9 cellular contexts compared by ENCODE assay signal in the genomic region with DNA sequence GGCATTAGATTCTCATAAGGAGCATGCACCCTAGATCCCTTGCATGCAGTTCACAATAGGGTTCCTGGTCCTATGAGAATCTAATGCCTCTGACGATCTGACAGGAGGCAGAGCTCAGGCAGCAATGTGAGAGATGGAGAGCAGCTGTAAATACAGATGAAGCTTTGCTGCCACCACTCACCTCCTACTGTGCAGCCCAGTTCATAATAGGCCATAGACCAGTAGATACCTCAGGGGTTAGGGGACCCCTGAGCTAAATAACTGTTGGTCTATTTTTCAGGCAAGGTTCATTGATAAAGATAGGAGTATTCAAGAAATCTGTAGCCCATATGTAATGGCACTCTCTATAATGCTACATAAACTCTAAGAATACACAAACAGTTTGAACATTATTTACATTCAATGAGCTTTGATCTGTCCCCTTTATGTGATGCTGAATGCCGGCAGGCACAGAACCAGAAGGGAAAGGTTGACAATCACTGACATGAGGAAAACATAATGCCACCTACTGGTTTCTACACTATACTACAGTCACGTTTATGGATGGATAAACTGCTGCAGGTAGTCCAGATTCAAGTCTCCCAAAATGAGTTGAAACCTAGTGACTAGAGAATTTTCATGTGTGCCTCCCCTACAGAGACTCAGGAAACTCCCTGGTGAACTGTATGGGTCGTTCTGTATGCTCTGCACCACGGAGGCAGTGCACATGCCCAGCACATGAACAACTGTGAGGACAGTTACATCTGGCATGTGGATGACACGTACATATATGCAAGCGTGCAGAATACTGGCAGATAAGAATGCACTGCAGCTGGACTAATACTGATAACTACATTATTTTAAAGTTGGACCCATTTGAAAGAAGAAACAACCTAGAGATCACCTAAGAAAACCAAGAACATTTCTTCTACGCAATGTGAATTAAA.
A peak's percentile ranks its signal among the peaks of the same experiment; 100 is the strongest.
DNase-seq lines count a peak whose midpoint lies in the region; ATAC-seq and TF ChIP-seq lines count a peak whose summit lies in the region.
"Had no signal": no experiment of that assay in that cellular context is flagged by ENCODE, and none has a peak within 500 bp of the region (broad histone marks: within the 10 kb centered on the region; RNA-seq: fewer than 3 reads in every experiment).

No MANE protein-coding gene starts in this region.

- H3K36me3 ChIP-seq in lower lobe of right lung, result peaks cover 11% of the 10 kb centered on the region

- peak; percentile 32 for DNase-seq in Caki2 (ENCODE audit: low read depth)
- peak; percentile 40 for DNase-seq in NCI-H526 treated with DMSO at 0.1 percent for 48 hours (lab: John Stamatoyannopoulos, UW)
- DNase-seq in cardiac fibroblast (ENCODE audit: low read depth in 2 of 2), result peak; percentile 51 to 55
- no peak for DNase-seq in lower lobe of right lung
- no peak for DNase-seq in ecto neural progenitor cell (ENCODE audit: low spot score)
- no peak for DNase-seq in activated CD8-positive, alpha-beta memory T cell treated with anti-CD3 and anti-CD28 coated beads, Interleukin-2, amount 50 U/mL, for 4 hours
- DNase-seq: naive B cell had no signal

- peaks cover 4% of the 10 kb centered on the region for H3K4me1 ChIP-seq in lower lobe of right lung

- H3K4me3 ChIP-seq in cardiac fibroblast (replicated peaks in 1 of 2; ENCODE audit: low read depth in 2 of 2, low read length in 2 of 2) (no peak overlapping the region), lower lobe of right lung (no peak overlapping the region)

- intact Hi-C loops in lower lobe of right lung (cut with DNase I), result no loop called here

- H3K27me3 ChIP-seq in lower lobe of right lung (ENCODE audit: low read depth), result no peaks in the 10 kb centered on the region

- H3K9me3 ChIP-seq in lower lobe of right lung, result no peaks in the 10 kb centered on the region

- H3K27ac ChIP-seq in lower lobe of right lung, result no peak overlapping the region

- in situ Hi-C loops in Caki2 (cut with HindIII; ENCODE audit: low pct_unique_long_range_greater_than_20kb, low sequenced_read_pairs), result no loop called here

- peak; percentile 86 for ATAC-seq in GM19043 (IDR thresholded peaks at IDR 0.05; ENCODE audit: low read depth, unreplicated experiment)
- ATAC-seq in HG03280 (IDR thresholded peaks at IDR 0.05; ENCODE audit: unreplicated experiment), result peak; percentile 79
- ATAC-seq in lower lobe of right lung, result peak; percentile 59 to 82

- TF ChIP-seq CTCF in cardiac fibroblast (IDR thresholded peaks at IDR 0.05; ENCODE audit: low read depth, low read length) (peak; percentile 59), lower lobe of right lung (IDR thresholded peaks at IDR 0.05) (peak; percentile 61)

Comparison
In these comparisons a context has a peak if more than half of its experiments do, and no peak if none do; other contexts are left out.
1. DNase-seq: peak in Caki2 (single experiment), NCI-H526 treated with DMSO at 0.1 percent for 48 hours (single experiment) and cardiac fibroblast (2 of 2); none in lower lobe of right lung (single experiment), ecto neural progenitor cell (single experiment) and activated CD8-positive, alpha-beta memory T cell treated with anti-CD3 and anti-CD28 coated beads, Interleukin-2, amount 50 U/mL, for 4 hours (single experiment).
2. Peak in every context shown above with its lines, with median percentiles within 50 percentile points of each other: ATAC-seq.